ENCODE assay signal across 8 cellular contexts in the genomic region with DNA sequence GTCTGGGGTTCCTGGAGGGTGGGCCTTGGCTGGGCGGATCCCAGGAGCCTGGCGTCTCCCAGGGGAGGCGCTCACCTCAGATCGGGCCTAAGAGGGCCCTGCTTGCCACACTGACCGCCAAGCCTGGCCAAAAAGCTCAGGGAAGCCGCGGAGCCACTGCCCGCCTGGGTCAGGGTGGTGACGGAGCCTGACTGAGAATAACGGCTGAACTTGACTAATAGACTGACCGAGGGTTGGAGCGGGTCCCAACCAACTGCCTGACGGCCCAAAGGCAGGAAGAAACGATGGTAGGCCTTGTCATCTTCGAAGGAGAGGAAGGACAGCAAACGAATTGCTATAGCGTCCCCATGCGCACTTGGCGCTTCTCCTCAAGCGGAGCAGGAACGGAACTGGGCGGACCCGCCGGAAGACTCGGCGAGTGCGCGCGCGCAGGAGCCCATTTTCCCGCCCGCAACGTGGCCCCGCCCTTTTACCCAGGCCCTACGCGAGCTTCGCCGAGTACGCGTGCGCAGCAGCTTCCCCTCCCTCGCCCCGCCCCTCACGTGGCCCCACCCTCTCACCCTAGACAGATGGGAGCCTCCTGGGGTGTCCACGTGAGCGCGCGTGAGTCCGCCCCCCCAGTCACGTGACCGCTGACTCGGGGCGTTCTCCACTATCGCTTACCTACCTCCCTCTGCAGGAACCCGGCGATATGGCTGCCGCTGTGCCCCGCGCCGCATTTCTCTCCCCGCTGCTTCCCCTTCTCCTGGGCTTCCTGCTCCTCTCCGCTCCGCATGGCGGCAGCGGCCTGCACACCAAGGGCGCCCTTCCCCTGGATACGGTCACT. TPM values are rescaled to one million over a fixed set of nuclear protein-coding genes. Genes with fewer than 3 reads are reported as not detected.
A peak's percentile ranks its signal among the peaks of the same experiment; 100 is the strongest.
DNase-seq lines count a peak whose midpoint lies in the region; ATAC-seq and TF ChIP-seq lines count a peak whose summit lies in the region.

A gene (plus strand): TSS at position 652 of the 826 bp plus-strand sequence. CDS start 40 bp downstream, at position 692.
A gene (minus strand): TSS at position 391 of the 826 bp plus-strand sequence. CDS start 7,895 bp downstream, outside the sequence.

- intact Hi-C loops in cardiac septum (cut with DNase I) = loop anchor here (2.0 to 5.0 kb wide), 2 partner anchors 66 to 170 kb away; a partner anchor contains a TSS

- peak within 1 kb of the TSS; percentile 96 for H3K4me3 Mint-ChIP-seq in activated naive CD8-positive, alpha-beta T cell treated with anti-CD3 and anti-CD28 coated beads, Interleukin-2, amount 50 U/mL, for 24 hours
- H3K4me3 Mint-ChIP-seq in type B pancreatic cell = peak within 1 kb of the TSS; percentile 97

- DNase-seq in NCI-H1417 (lab: John Stamatoyannopoulos, UW) = peak; percentile 99 to 100 (median 100)
- peak; percentile 91 to 95 for DNase-seq in SW 1271 (lab: John Stamatoyannopoulos, UW)
- peak; percentile 100 for DNase-seq in activated naive CD8-positive, alpha-beta T cell treated with anti-CD3 and anti-CD28 coated beads, Interleukin-2, amount 50 U/mL, for 24 hours
- DNase-seq in cardiac septum (ENCODE audit: low spot score) = peak; percentile 100
- DNase-seq in pons (ENCODE audit: low spot score) = peak; percentile 97
- peak; percentile 99 for DNase-seq in type B pancreatic cell (ENCODE audit: extremely low spot score, unreplicated experiment)

- H3K27me3 Mint-ChIP-seq in activated naive CD8-positive, alpha-beta T cell treated with anti-CD3 and anti-CD28 coated beads, Interleukin-2, amount 50 U/mL, for 24 hours = no peaks in the 10 kb centered on the region
- no peaks in the 10 kb centered on the region for H3K27me3 Mint-ChIP-seq in type B pancreatic cell

- peak; percentile 72 for ATAC-seq in HG02759 (IDR thresholded peaks at IDR 0.05; ENCODE audit: unreplicated experiment)
- peak; percentile 81 for ATAC-seq in activated naive CD8-positive, alpha-beta T cell treated with anti-CD3 and anti-CD28 coated beads, Interleukin-2, amount 50 U/mL, for 24 hours

- peaks cover 55% of the 10 kb centered on the region for H3K4me1 Mint-ChIP-seq in activated naive CD8-positive, alpha-beta T cell treated with anti-CD3 and anti-CD28 coated beads, Interleukin-2, amount 50 U/mL, for 24 hours
- peaks cover 34% of the 10 kb centered on the region for H3K4me1 Mint-ChIP-seq in type B pancreatic cell (ENCODE audit: unreplicated experiment)

- H3K9me3 Mint-ChIP-seq in activated naive CD8-positive, alpha-beta T cell treated with anti-CD3 and anti-CD28 coated beads, Interleukin-2, amount 50 U/mL, for 24 hours = peaks cover 8% of the 10 kb centered on the region
- H3K9me3 Mint-ChIP-seq in type B pancreatic cell = peaks cover 8% of the 10 kb centered on the region

- peak; percentile 52 for TF ChIP-seq CTCF in GM12873 (IDR thresholded peaks at IDR 0.05; ENCODE audit: insufficient read depth, low read depth, low read length, missing control alignments)
- peak; percentile 71 for TF ChIP-seq CTCF in type B pancreatic cell (conservative IDR thresholded peaks at IDR 0.05)

- H3K36me3 Mint-ChIP-seq in activated naive CD8-positive, alpha-beta T cell treated with anti-CD3 and anti-CD28 coated beads, Interleukin-2, amount 50 U/mL, for 24 hours (ENCODE audit: low read depth) = peaks cover 41% of the 10 kb centered on the region
- H3K36me3 Mint-ChIP-seq in type B pancreatic cell = peaks cover 22% of the 10 kb centered on the region

- H3K27ac Mint-ChIP-seq in activated naive CD8-positive, alpha-beta T cell treated with anti-CD3 and anti-CD28 coated beads, Interleukin-2, amount 50 U/mL, for 24 hours = peak within 1 kb of the TSS; percentile 98
- peak within 1 kb of the TSS; percentile 98 for H3K27ac Mint-ChIP-seq in type B pancreatic cell

RNA-seq across cellular contexts. Expression of the first gene that starts in this region (rescaled TPM):
- total RNA-seq in cardiac septum (42.1 TPM), type B pancreatic cell (ENCODE audit: low replicate concordance) (141 and 177 TPM in 2 replicates)

RNA-seq across cellular contexts. Expression of the second gene that starts in this region (rescaled TPM):
- total RNA-seq in cardiac septum = 32.2 TPM
- total RNA-seq in type B pancreatic cell (ENCODE audit: low replicate concordance) = 13.9 and 18.0 TPM in 2 replicates

Comparison
In these comparisons a context has a peak if more than half of its experiments do, and no peak if none do; other contexts are left out.
1. Peak in every context shown above with its lines: DNase-seq and ATAC-seq.